ENCODE assay signal across 9 cellular contexts in genomic region chr6:141464490-141464889, GRCh38.
DNase-seq lines count a peak whose midpoint lies in the region; ATAC-seq lines count a peak whose summit lies in the region.
"Had no signal": no experiment of that assay in that cellular context is flagged by ENCODE, and none has a peak within 500 bp of the region (broad histone marks: within the 10 kb centered on the region; RNA-seq: fewer than 3 reads in every experiment).

No MANE protein-coding gene starts in this region.

- H3K27ac Mint-ChIP-seq in activated T-helper 2 cell treated with anti-CD3 and anti-CD28 coated beads, Interferon-gamma antibody, Interleukin-2, Interleukin-4, amounts not matched to agents 10 μg/mL and 5 μg/mL and 100 μg/mL, durations not matched to agents 14 hours and 24 hours and 36 hours, result no peak overlapping the region
- H3K27ac Mint-ChIP-seq: stimulated activated naive CD8-positive, alpha-beta T cell treated with anti-CD3 and anti-CD28 coated beads, Interleukin-15, Interleukin-2, amounts not matched to agents 100 ng/mL and 50 ng/mL, for 24 hours had no signal

- intact Hi-C loops in activated T-helper 2 cell treated with anti-CD3 and anti-CD28 coated beads, Interferon-gamma antibody, Interleukin-2, Interleukin-4, amounts not matched to agents 10 μg/mL and 5 μg/mL and 100 μg/mL, durations not matched to agents 14 hours and 24 hours and 36 hours (cut with micrococcal nuclease), result loop anchor here (1.0 kb wide), 1 partner anchor 19 kb away; no protein-coding TSS in a partner anchor

- H3K27me3 Mint-ChIP-seq in activated T-helper 2 cell treated with anti-CD3 and anti-CD28 coated beads, Interferon-gamma antibody, Interleukin-2, Interleukin-4, amounts not matched to agents 10 μg/mL and 5 μg/mL and 100 μg/mL, durations not matched to agents 14 hours and 24 hours and 36 hours (ENCODE audit: low read depth), result no peaks in the 10 kb centered on the region
- H3K27me3 Mint-ChIP-seq: stimulated activated naive CD8-positive, alpha-beta T cell treated with anti-CD3 and anti-CD28 coated beads, Interleukin-15, Interleukin-2, amounts not matched to agents 100 ng/mL and 50 ng/mL, for 24 hours had no signal

- ATAC-seq in GM18517 (IDR thresholded peaks at IDR 0.05; ENCODE audit: unreplicated experiment) (peak; percentile 96), HG02798 (IDR thresholded peaks at IDR 0.05; ENCODE audit: poor library complexity, unreplicated experiment) (peak; percentile 87)

- H3K36me3 Mint-ChIP-seq in activated T-helper 2 cell treated with anti-CD3 and anti-CD28 coated beads, Interferon-gamma antibody, Interleukin-2, Interleukin-4, amounts not matched to agents 10 μg/mL and 5 μg/mL and 100 μg/mL, durations not matched to agents 14 hours and 24 hours and 36 hours (ENCODE audit: low read depth), result no peaks in the 10 kb centered on the region

- DNase-seq in NCI-H2029 treated with DMSO at 0.1 percent for 48 hours (lab: John Stamatoyannopoulos, UW), result peak; percentile 80
- DNase-seq in dermis microvascular lymphatic vessel endothelial cell (ENCODE audit: low read depth in 2 of 2), result peak; percentile 29 to 30
- no peak for DNase-seq in 8988T
- no peak for DNase-seq in activated CD8-positive, alpha-beta memory T cell treated with anti-CD3 and anti-CD28 coated beads for 24 hours
- no peak for DNase-seq in Kasumi-1 (lab: John Stamatoyannopoulos, UW)
- DNase-seq in activated T-helper 2 cell treated with anti-CD3 and anti-CD28 coated beads, Interferon-gamma antibody, Interleukin-2, Interleukin-4, amounts not matched to agents 10 μg/mL and 5 μg/mL and 100 μg/mL, durations not matched to agents 14 hours and 24 hours and 36 hours (ENCODE audit: low spot score), result no peak

- H3K4me3 Mint-ChIP-seq in activated T-helper 2 cell treated with anti-CD3 and anti-CD28 coated beads, Interferon-gamma antibody, Interleukin-2, Interleukin-4, amounts not matched to agents 10 μg/mL and 5 μg/mL and 100 μg/mL, durations not matched to agents 14 hours and 24 hours and 36 hours (ENCODE audit: low read depth), result no peak overlapping the region
- H3K4me3 Mint-ChIP-seq: stimulated activated naive CD8-positive, alpha-beta T cell treated with anti-CD3 and anti-CD28 coated beads, Interleukin-15, Interleukin-2, amounts not matched to agents 100 ng/mL and 50 ng/mL, for 24 hours had no signal

- peaks cover 14% of the 10 kb centered on the region for H3K4me1 Mint-ChIP-seq in activated T-helper 2 cell treated with anti-CD3 and anti-CD28 coated beads, Interferon-gamma antibody, Interleukin-2, Interleukin-4, amounts not matched to agents 10 μg/mL and 5 μg/mL and 100 μg/mL, durations not matched to agents 14 hours and 24 hours and 36 hours (ENCODE audit: low read depth)

- H3K9me3 Mint-ChIP-seq in activated T-helper 2 cell treated with anti-CD3 and anti-CD28 coated beads, Interferon-gamma antibody, Interleukin-2, Interleukin-4, amounts not matched to agents 10 μg/mL and 5 μg/mL and 100 μg/mL, durations not matched to agents 14 hours and 24 hours and 36 hours, result no peaks in the 10 kb centered on the region
- H3K9me3 Mint-ChIP-seq: stimulated activated naive CD8-positive, alpha-beta T cell treated with anti-CD3 and anti-CD28 coated beads, Interleukin-15, Interleukin-2, amounts not matched to agents 100 ng/mL and 50 ng/mL, for 24 hours had no signal

Comparison
In these comparisons a context has a peak if more than half of its experiments do, and no peak if none do; other contexts are left out.
1. DNase-seq: peak in NCI-H2029 treated with DMSO at 0.1 percent for 48 hours (single experiment) and dermis microvascular lymphatic vessel endothelial cell (2 of 2); none in 8988T (single experiment), activated CD8-positive, alpha-beta memory T cell treated with anti-CD3 and anti-CD28 coated beads for 24 hours (single experiment), Kasumi-1 (0 of 2) and activated T-helper 2 cell treated with anti-CD3 and anti-CD28 coated beads, Interferon-gamma antibody, Interleukin-2, Interleukin-4, amounts not matched to agents 10 μg/mL and 5 μg/mL and 100 μg/mL, durations not matched to agents 14 hours and 24 hours and 36 hours (single experiment).